In the genomic region with DNA sequence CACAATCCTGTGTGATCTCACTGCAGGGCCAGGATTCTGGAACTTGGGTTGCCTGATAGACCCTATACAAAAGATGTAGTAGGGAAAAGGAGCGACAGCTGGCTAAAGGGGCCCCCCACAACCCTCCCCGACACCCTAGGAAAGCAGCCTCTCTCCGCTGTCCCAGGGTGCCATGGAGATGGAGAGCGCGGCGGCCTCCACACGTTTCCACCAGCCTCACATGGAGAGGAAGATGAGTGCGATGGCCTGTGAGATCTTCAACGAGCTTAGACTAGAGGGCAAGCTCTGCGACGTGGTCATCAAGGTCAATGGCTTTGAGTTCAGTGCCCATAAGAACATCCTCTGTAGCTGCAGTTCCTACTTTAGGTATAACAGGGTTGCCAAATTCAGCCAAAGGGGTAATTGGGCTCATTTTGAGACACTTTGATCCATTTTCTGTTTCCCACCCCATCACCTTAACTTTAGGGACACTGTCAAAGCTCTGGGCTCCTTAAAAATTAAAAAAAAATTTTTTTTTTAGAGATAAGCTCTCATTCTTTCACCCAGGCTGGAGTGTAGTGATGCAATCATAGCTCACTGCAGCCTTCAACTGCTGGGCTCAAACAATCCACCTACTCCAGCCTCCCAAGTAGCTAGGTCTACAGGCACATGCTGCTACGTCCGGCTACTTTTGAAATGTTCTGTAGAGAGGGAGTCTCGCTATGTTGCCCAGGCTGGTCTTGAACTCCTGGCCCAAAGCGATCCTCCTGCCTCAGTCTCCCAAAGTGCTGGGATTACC, we compare ENCODE assay signal across 9 cellular contexts. TPM values are rescaled to one million over a fixed set of nuclear protein-coding genes. Genes with fewer than 3 reads are reported as not detected.
DNase-seq lines count a peak whose midpoint lies in the region; ATAC-seq and TF ChIP-seq lines count a peak whose summit lies in the region.
"Had no signal": no experiment of that assay in that cellular context is flagged by ENCODE, and none has a peak within 500 bp of the region (broad histone marks: within the 10 kb centered on the region; RNA-seq: fewer than 3 reads in every experiment).

A gene (plus strand): TSS at position 65 of the 778 bp plus-strand sequence. CDS start 108 bp downstream, at position 173.

- peaks cover 5% of the 10 kb centered on the region; the same call in 1 of the 2 replicates for H3K36me3 ChIP-seq in HUES6 (ENCODE audit: control insufficient read depth, insufficient read depth, low read length)
- no peaks in the 10 kb centered on the region for H3K36me3 ChIP-seq in breast epithelium
- H3K36me3 ChIP-seq in HAP-1 (replicated peaks): peaks cover 15% of the 10 kb centered on the region

- TF ChIP-seq CTCF in AG10803 (conservative IDR thresholded peaks at IDR 0.05; ENCODE audit: low read length) (no peak), breast epithelium (IDR thresholded peaks at IDR 0.05) (no peak)

- H3K4me1 Mint-ChIP-seq in natural killer cell treated with Interleukin-12 subunit alpha and Interleukin-12 subunit beta and Interleukin-15 and Interleukin-18, amount 100 ng/mL, for 72 hours (ENCODE audit: low read depth in 2 of 2): peaks cover 7% of the 10 kb centered on the region in 2 donors

- ATAC-seq in natural killer cell treated with Interleukin-12 subunit alpha and Interleukin-12 subunit beta and Interleukin-15 and Interleukin-18, amount 100 ng/mL, for 72 hours: no peak
- ATAC-seq in GM21576 (IDR thresholded peaks at IDR 0.05; ENCODE audit: unreplicated experiment): no peak
- ATAC-seq in activated CD4-positive, CD25-positive, alpha-beta regulatory T cell treated with anti-CD3 and anti-CD28 coated beads, Interleukin-2, amount 50 U/mL, for 24 hours: no peak

- TF ChIP-seq POLR2A in breast epithelium (IDR thresholded peaks at IDR 0.05): no peak

- DNase-seq in AG10803 (ENCODE audit: low read depth) (no peak), breast epithelium (ENCODE audit: low spot score in 2 of 2) (no peak), foreskin melanocyte (no peak), HAP-1 (ENCODE audit: low spot score in 2 of 2) (no peak)
- DNase-seq in natural killer cell treated with Interleukin-12 subunit alpha and Interleukin-12 subunit beta and Interleukin-15 and Interleukin-18, amount 100 ng/mL, for 72 hours (ENCODE audit: low spot score): no peak

- H3K4me3 ChIP-seq in AG10803 (ENCODE audit: low read length) (peak within 1 kb of the TSS; percentile 78), HUES6 (ENCODE audit: low read depth, low read length) (peak within 1 kb of the TSS; percentile 66; the same call in 1 of the 2 replicates), breast epithelium (peak within 1 kb of the TSS in 2 of 3 donors; percentile 90 to 94), HAP-1 (no peak within 1 kb of the TSS)

- H3K27me3 ChIP-seq in HUES6 (ENCODE audit: control insufficient read depth, insufficient read depth, low read length): peaks cover 5% of the 10 kb centered on the region; the same call in 1 of the 2 replicates
- H3K27me3 ChIP-seq in breast epithelium: no peaks in the 10 kb centered on the region
- H3K27me3 ChIP-seq in HAP-1 (ENCODE audit: low read depth): no peaks in the 10 kb centered on the region

- no peaks in the 10 kb centered on the region for H3K9me3 Mint-ChIP-seq in natural killer cell treated with Interleukin-12 subunit alpha and Interleukin-12 subunit beta and Interleukin-15 and Interleukin-18, amount 100 ng/mL, for 72 hours

- H3K9me3 ChIP-seq in HUES6 (ENCODE audit: control insufficient read depth, insufficient read depth, low read depth, low read length) (no peaks in the 10 kb centered on the region), breast epithelium (no peaks in the 10 kb centered on the region), HAP-1 (no peaks in the 10 kb centered on the region)

- peaks cover 8% of the 10 kb centered on the region; the same call in 1 of the 2 replicates for H3K4me1 ChIP-seq in HUES6 (ENCODE audit: control insufficient read depth, insufficient read depth, low read length)
- no peaks in the 10 kb centered on the region for H3K4me1 ChIP-seq in breast epithelium
- H3K4me1 ChIP-seq in HAP-1: peaks cover 8% of the 10 kb centered on the region

- no peak within 1 kb of the TSS for H3K9ac ChIP-seq in HUES6 (ENCODE audit: low read length)

- intact Hi-C loops in breast epithelium (cut with DNase I; ENCODE audit: low total_unique reads): no loop called here

- H3K27me3 Mint-ChIP-seq in natural killer cell treated with Interleukin-12 subunit alpha and Interleukin-12 subunit beta and Interleukin-15 and Interleukin-18, amount 100 ng/mL, for 72 hours: peaks cover 0 to 2% of the 10 kb centered on the region in 2 donors

- in situ Hi-C loops in HAP-1 (cut with MboI; ENCODE audit: low sequenced_read_pairs): no loop called here

- H3K4me3 Mint-ChIP-seq in natural killer cell treated with Interleukin-12 subunit alpha and Interleukin-12 subunit beta and Interleukin-15 and Interleukin-18, amount 100 ng/mL, for 72 hours: peak within 1 kb of the TSS; percentile 78

- H3K36me3 Mint-ChIP-seq in natural killer cell treated with Interleukin-12 subunit alpha and Interleukin-12 subunit beta and Interleukin-15 and Interleukin-18, amount 100 ng/mL, for 72 hours: no peaks in the 10 kb centered on the region

- no peak within 1 kb of the TSS for H3K27ac Mint-ChIP-seq in natural killer cell treated with Interleukin-12 subunit alpha and Interleukin-12 subunit beta and Interleukin-15 and Interleukin-18, amount 100 ng/mL, for 72 hours

- H3K27ac ChIP-seq in HUES6 (ENCODE audit: low read depth, low read length) (no peak within 1 kb of the TSS), breast epithelium (peak within 1 kb of the TSS; percentile 83 to 90)

RNA-seq across cellular contexts. Expression of the gene that starts here (rescaled TPM):
- under 1 TPM in 2 of 3 donors, not detected in 1; 0.80 to 0.88 TPM for total RNA-seq in breast epithelium
- not detected for total RNA-seq in natural killer cell treated with Interleukin-12 subunit alpha and Interleukin-12 subunit beta and Interleukin-15 and Interleukin-18, amount 100 ng/mL, for 72 hours
- total RNA-seq: kidney epithelial cell had no signal
